Comparison of ENCODE assay signal across 1 cellular context in the genomic region with DNA sequence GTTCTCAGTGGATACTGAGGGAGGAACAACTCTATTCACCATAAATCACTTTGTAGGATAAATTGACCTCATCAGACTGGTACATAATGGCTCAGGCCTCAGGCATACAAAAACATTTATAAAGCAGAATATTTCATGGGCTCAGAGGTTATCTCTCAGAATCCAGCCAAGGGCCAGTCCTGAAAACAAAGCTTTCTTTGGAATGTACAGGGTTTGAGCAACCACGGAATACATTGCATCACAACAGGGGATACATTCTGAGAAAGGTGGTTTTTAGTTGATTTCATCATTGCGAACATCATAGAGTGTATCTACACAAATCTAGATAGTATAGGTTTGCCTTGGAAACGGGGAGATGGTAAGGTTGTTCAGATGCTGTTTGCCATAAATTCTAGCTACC.
TF ChIP-seq lines count a peak whose summit lies in the region.

No MANE protein-coding gene starts in this region.

TF ChIP-seq in HepG2, 621 proteins besides CTCF, POLR2A, EP300 and RAD21:
- TF ChIP-seq, protein P1, sequence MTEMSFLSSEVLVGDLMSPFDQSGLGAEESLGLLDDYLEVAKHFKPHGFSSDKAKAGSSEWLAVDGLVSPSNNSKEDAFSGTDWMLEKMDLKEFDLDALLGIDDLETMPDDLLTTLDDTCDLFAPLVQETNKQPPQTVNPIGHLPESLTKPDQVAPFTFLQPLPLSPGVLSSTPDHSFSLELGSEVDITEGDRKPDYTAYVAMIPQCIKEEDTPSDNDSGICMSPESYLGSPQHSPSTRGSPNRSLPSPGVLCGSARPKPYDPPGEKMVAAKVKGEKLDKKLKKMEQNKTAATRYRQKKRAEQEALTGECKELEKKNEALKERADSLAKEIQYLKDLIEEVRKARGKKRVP (CRISPR knock-in tag; IDR thresholded peaks at IDR 0.05): peak in 1 of 2 experiments; percentile 89; a peak in 2 of 4 replicates
- TF ChIP-seq, protein P2, sequence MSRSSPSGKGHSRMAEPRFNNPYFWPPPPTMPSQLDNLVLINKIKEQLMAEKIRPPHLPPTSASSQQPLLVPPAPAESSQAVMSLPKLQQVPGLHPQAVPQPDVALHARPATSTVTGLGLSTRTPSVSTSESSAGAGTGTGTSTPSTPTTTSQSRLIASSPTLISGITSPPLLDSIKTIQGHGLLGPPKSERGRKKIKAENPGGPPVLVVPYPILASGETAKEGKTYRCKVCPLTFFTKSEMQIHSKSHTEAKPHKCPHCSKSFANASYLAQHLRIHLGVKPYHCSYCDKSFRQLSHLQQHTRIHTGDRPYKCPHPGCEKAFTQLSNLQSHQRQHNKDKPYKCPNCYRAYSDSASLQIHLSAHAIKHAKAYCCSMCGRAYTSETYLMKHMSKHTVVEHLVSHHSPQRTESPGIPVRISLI (CRISPR knock-in tag; IDR thresholded peaks at IDR 0.05; ENCODE audit: borderline replicate concordance): no peak
- TF ChIP-seq ZNF761 (CRISPR knock-in tag; conservative IDR thresholded peaks at IDR 0.05) (no peak), GATAD2A (CRISPR knock-in tag; IDR thresholded peaks at IDR 0.05) (peak; percentile 34; the same call in 1 of the 2 replicates), ZNF543 (CRISPR knock-in tag; IDR thresholded peaks at IDR 0.05) (no peak), CEBPG (CRISPR knock-in tag; IDR thresholded peaks at IDR 0.05) (peak; percentile 84), BCL6 (CRISPR knock-in tag; IDR thresholded peaks at IDR 0.05) (0 out of 2 replicates have a peak, but pooled peaks have one; percentile 19), CEBPB (IDR thresholded peaks at IDR 0.05; ENCODE audit: borderline replicate concordance, low read depth, low read length) (peak; percentile 84)
- TF ChIP-seq, protein P3, sequence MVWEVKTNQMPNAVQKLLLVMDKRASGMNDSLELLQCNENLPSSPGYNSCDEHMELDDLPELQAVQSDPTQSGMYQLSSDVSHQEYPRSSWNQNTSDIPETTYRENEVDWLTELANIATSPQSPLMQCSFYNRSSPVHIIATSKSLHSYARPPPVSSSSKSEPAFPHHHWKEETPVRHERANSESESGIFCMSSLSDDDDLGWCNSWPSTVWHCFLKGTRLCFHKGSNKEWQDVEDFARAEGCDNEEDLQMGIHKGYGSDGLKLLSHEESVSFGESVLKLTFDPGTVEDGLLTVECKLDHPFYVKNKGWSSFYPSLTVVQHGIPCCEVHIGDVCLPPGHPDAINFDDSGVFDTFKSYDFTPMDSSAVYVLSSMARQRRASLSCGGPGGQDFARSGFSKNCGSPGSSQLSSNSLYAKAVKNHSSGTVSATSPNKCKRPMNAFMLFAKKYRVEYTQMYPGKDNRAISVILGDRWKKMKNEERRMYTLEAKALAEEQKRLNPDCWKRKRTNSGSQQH (CRISPR knock-in tag; IDR thresholded peaks at IDR 0.05; ENCODE audit: low read depth): no peak
